Comparison of ENCODE assay signal across 26 cellular contexts in the genomic region with DNA sequence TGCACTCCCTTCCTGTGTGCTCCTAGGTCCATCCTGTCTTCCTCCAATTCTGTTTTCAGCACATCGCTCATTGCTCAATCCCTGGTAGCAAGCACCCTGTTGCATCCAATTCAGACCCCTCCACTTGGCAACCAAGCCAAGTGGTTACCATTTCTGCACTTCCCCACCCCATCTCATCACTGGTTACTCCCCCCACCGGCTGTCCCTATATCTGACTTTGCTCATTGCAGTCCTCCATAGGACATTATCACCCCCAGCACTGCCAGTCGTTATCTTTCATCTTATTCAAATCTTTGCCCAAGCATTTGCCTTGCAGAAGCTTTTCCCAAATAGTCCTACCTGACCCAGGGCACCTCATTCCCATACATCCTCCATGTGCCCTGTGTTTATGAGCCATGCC. TPM values are rescaled to one million over a fixed set of nuclear protein-coding genes. Genes with fewer than 3 reads are reported as not detected.
"Had no signal": no experiment of that assay in that cellular context is flagged by ENCODE, and none has a peak within 500 bp of the region (broad histone marks: within the 10 kb centered on the region; RNA-seq: fewer than 3 reads in every experiment).

No MANE protein-coding gene starts in this region.

- H3K9me3 Mint-ChIP-seq: naive thymus-derived CD4-positive, alpha-beta T cell had no signal

- H3K27me3 ChIP-seq: dorsolateral prefrontal cortex, heart left ventricle, ovary, stomach had no signal

- H3K27ac ChIP-seq: dorsolateral prefrontal cortex, heart left ventricle, ovary, stomach, thoracic aorta, transverse colon had no signal

- H3K4me3 ChIP-seq: dorsolateral prefrontal cortex, heart left ventricle, ovary, stomach, thoracic aorta, transverse colon had no signal

- DNase-seq: cortex of kidney; dorsolateral prefrontal cortex; effector CD8-positive, alpha-beta T cell; foreskin melanocyte; heart left ventricle; hippocampal formation; kidney glomerular epithelial cell; mesendoderm; naive thymus-derived CD4-positive, alpha-beta T cell; ovary; small intestine; stimulated activated CD4-positive, alpha-beta T cell treated with anti-CD3 and anti-CD28 coated beads, Interleukin-12 subunit alpha, Interleukin-12 subunit beta, amount 100 ng/mL, for 4 hours; stimulated activated naive CD4-positive, alpha-beta T cell; stomach; substantia nigra; transverse colon had no signal

- ATAC-seq: heart left ventricle; naive thymus-derived CD4-positive, alpha-beta T cell; right cardiac atrium had no signal

- H3K36me3 ChIP-seq: ovary, thoracic aorta, transverse colon had no signal

- H3K9me3 ChIP-seq: heart left ventricle, ovary, stomach, thoracic aorta, transverse colon had no signal

RNA-seq across cellular contexts. Expression of a gene that starts 29.4 kb away (rescaled TPM):
- total RNA-seq: glomerular endothelial cell, heart left ventricle, liver, lung microvascular endothelial cell, mononuclear cell, ovary, posterior vena cava, right cardiac atrium, thoracic aorta, transverse colon, ureter had no signal
- polyA plus RNA-seq: esophagus, heart left ventricle, liver, neural cell, right cardiac atrium had no signal

RNA-seq across cellular contexts. Expression of a gene that starts 34.3 kb away (rescaled TPM):
- total RNA-seq: glomerular endothelial cell; lung microvascular endothelial cell; naive thymus-derived CD4-positive, alpha-beta T cell; thoracic aorta had no signal
- polyA plus RNA-seq: naive thymus-derived CD4-positive, alpha-beta T cell; neural cell had no signal

RNA-seq across cellular contexts. Expression of a gene that starts 44.1 kb away (rescaled TPM):
- total RNA-seq: glomerular endothelial cell; heart left ventricle; lung microvascular endothelial cell; mononuclear cell; naive thymus-derived CD4-positive, alpha-beta T cell; thoracic aorta; transverse colon; ureter had no signal
- polyA plus RNA-seq: esophagus; heart left ventricle; liver; naive thymus-derived CD4-positive, alpha-beta T cell; right cardiac atrium; stomach had no signal
